24 cellular contexts compared by ENCODE assay signal in the genomic region with DNA sequence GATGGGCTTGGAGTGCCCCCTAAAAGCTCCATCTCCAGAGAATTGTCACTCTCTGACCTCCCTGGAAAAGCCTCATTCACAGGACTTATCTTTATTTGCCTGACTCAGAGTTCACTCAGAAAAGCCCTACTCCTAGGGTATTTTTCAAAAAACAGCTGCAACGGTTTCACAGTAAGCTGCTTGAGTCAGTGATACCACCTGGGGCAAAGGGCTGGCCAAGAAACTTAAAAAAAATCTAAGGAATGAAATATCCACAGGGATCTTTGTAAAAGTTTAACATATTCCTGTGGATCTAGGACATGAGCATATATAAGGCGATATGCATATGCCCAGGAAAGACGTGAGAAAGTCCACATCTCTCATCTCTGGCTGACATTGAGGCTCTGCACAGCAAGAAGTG. TPM values are rescaled to one million over a fixed set of nuclear protein-coding genes. Genes with fewer than 3 reads are reported as not detected.
DNase-seq lines count a peak whose midpoint lies in the region; ATAC-seq, FAIRE-seq and TF ChIP-seq lines count a peak whose summit lies in the region.
"Had no signal": no experiment of that assay in that cellular context is flagged by ENCODE, and none has a peak within 500 bp of the region (broad histone marks: within the 10 kb centered on the region; RNA-seq: fewer than 3 reads in every experiment).

No MANE protein-coding gene starts in this region.

- no peak overlapping the region for H4K12ac ChIP-seq in trophoblast cell (ENCODE audit: low read depth, low read length)

- no peak overlapping the region for H4K91ac ChIP-seq in trophoblast cell (ENCODE audit: low read depth, low read length)

- H3K36me3 ChIP-seq in HUES48 (ENCODE audit: control insufficient read depth, insufficient read depth, low read length), result no peaks in the 10 kb centered on the region
- H3K36me3 ChIP-seq in trophoblast cell (ENCODE audit: control insufficient read depth in 1 of 2, insufficient read depth in 2 of 2, low read length in 2 of 2), result no peaks in the 10 kb centered on the region
- H3K36me3 ChIP-seq: HAP-1 had no signal

- H2BK5ac ChIP-seq in trophoblast cell (ENCODE audit: low read depth, low read length, poor library complexity), result no peak overlapping the region

- H3K4me1 ChIP-seq in HUES48 (ENCODE audit: control insufficient read depth, insufficient read depth, low read length), result no peaks in the 10 kb centered on the region
- peaks cover 0 to 2% of the 10 kb centered on the region in 2 experiments for H3K4me1 ChIP-seq in trophoblast cell (ENCODE audit: control insufficient read depth in 1 of 2, insufficient read depth in 2 of 2, low read length in 2 of 2)
- H3K4me1 ChIP-seq: HAP-1 had no signal

- no peak overlapping the region for H3K4ac ChIP-seq in trophoblast cell (ENCODE audit: low read depth, low read length)

- no peak overlapping the region for H2BK120ac ChIP-seq in trophoblast cell (ENCODE audit: insufficient read depth, low read length, poor library complexity)

- no peak overlapping the region for H3K18ac ChIP-seq in trophoblast cell (ENCODE audit: low read length)

- H3K27ac ChIP-seq in HUES48 (ENCODE audit: low read depth, low read length), result peak overlapping the region; percentile 49
- no peak overlapping the region for H3K27ac ChIP-seq in trophoblast cell (ENCODE audit: low read depth, low read length)
- H3K27ac ChIP-seq: HL-60, SK-N-MC had no signal

- H3K27me3 ChIP-seq in HUES48 (ENCODE audit: control insufficient read depth, insufficient read depth, low read length) (no peaks in the 10 kb centered on the region), trophoblast cell (ENCODE audit: insufficient read depth, low read length) (no peaks in the 10 kb centered on the region)

- H4K8ac ChIP-seq in trophoblast cell (ENCODE audit: low read depth, low read length), result no peak overlapping the region

- no peak overlapping the region for H2BK12ac ChIP-seq in trophoblast cell (ENCODE audit: low read length)

- peak; percentile 88 for DNase-seq in RCC 7860 (ENCODE audit: low spot score)
- DNase-seq in fibroblast of villous mesenchyme (ENCODE audit: low read depth), result peak; percentile 44
- DNase-seq in trophoblast cell, result peak; percentile 70 to 77
- no peak for DNase-seq in epidermal melanocyte (ENCODE audit: insufficient read length, low spot score)
- DNase-seq in ecto neural progenitor cell (ENCODE audit: low spot score), result no peak
- DNase-seq: Calu3, DND-41, GOT3, Kasumi-1, MV-4-11, NCI-H2029, NCI-H69, SIG-M5, SW 1271 had no signal

- peak; percentile 99 for FAIRE-seq in RCC 7860 (lab: Jason Lieb, UNC)
- FAIRE-seq: GM18507, HepG2, K562 had no signal

- no peak overlapping the region for H3K14ac ChIP-seq in trophoblast cell (ENCODE audit: low read length)

- H3K4me2 ChIP-seq in trophoblast cell (ENCODE audit: low read length), result no peak overlapping the region

- no peak for TF ChIP-seq CTCF in fibroblast of villous mesenchyme (IDR thresholded peaks at IDR 0.05; ENCODE audit: insufficient read depth, low read depth, low read length)

- H3K9ac ChIP-seq in HUES48 (ENCODE audit: low read depth, low read length) (no peak overlapping the region), trophoblast cell (ENCODE audit: low read length) (no peak overlapping the region)

- H3K23ac ChIP-seq in trophoblast cell (ENCODE audit: low read length), result no peak overlapping the region

- H3K79me1 ChIP-seq in trophoblast cell (ENCODE audit: low read length), result no peaks in the 10 kb centered on the region

- no peak overlapping the region for H2AK5ac ChIP-seq in trophoblast cell (ENCODE audit: low read length)

- no peaks in the 10 kb centered on the region for H3K79me2 ChIP-seq in trophoblast cell (ENCODE audit: control insufficient read depth, insufficient read depth, low read length, poor library complexity)

- no peak for ATAC-seq in GM21717 (IDR thresholded peaks at IDR 0.05; ENCODE audit: unreplicated experiment)
- ATAC-seq in GM18873 (IDR thresholded peaks at IDR 0.05; ENCODE audit: low FRiP score, unreplicated experiment), result no peak
- ATAC-seq: HepG2, K562, Panc1 had no signal

- no peak overlapping the region for H2AFZ ChIP-seq in trophoblast cell (ENCODE audit: insufficient read depth, low read length, poor library complexity)

- H3K4me3 ChIP-seq in HUES48 (ENCODE audit: low read depth, low read length) (no peak overlapping the region), fibroblast of villous mesenchyme (ENCODE audit: low read depth, low read length) (no peak overlapping the region), trophoblast cell (ENCODE audit: low read depth, low read length) (no peak overlapping the region)
- H3K4me3 ChIP-seq: HAP-1, K562, SK-N-MC had no signal

- no CpG with 5 or more reads among the region's 3 CpGs for WGBS in trophoblast cell (ENCODE audit: extremely low coverage, insufficient coverage, insufficient read length)

- H3K9me3 ChIP-seq in HUES48 (ENCODE audit: control insufficient read depth, insufficient read depth, low read length), result peaks cover 4% of the 10 kb centered on the region; the same call in 1 of the 2 replicates
- peaks cover 5% of the 10 kb centered on the region for H3K9me3 ChIP-seq in trophoblast cell (ENCODE audit: insufficient read depth, low read depth, low read length)

RNA-seq across cellular contexts. Expression of a gene that starts 33.8 kb away (rescaled TPM):
- total RNA-seq in fibroblast of villous mesenchyme, result under 0.01 and 0.97 TPM in 2 replicates
- 18.9 and 20.8 TPM in 2 replicates for polyA plus RNA-seq in trophoblast cell (2013)
- total RNA-seq: HepG2, K562 had no signal
- polyA plus RNA-seq: HepG2, K562 had no signal

Comparison
In these comparisons a context has a peak if more than half of its experiments do, and no peak if none do; other contexts are left out.
1. DNase-seq: peak in RCC 7860 (single experiment), fibroblast of villous mesenchyme (single experiment) and trophoblast cell (2 of 2); none in epidermal melanocyte (single experiment) and ecto neural progenitor cell (single experiment).